Comparison of ENCODE assay signal across 11 cellular contexts in genomic region chr12:97306121-97306520, GRCh38.
A peak's percentile ranks its signal among the peaks of the same experiment; 100 is the strongest.
DNase-seq lines count a peak whose midpoint lies in the region; ATAC-seq and TF ChIP-seq lines count a peak whose summit lies in the region.
"Had no signal": no experiment of that assay in that cellular context is flagged by ENCODE, and none has a peak within 500 bp of the region (broad histone marks: within the 10 kb centered on the region; RNA-seq: fewer than 3 reads in every experiment).

No MANE protein-coding gene starts in this region.

- POLR2A ChIA-PET in PC-9 (lab: Charles Lee; ENCODE audit: unreplicated experiment) = no interaction called here

- peak overlapping the region; percentile 38; the same call in 1 of the 2 replicates for H2AFZ ChIP-seq in DND-41 (ENCODE audit: low read depth, low read length)
- no peak overlapping the region for H2AFZ ChIP-seq in PC-9

- CTCF ChIA-PET in PC-9 (lab: Charles Lee) = interaction anchor here (0.6 kb wide), 1 partner anchor 22 kb away, joined by 3 read pairs; no protein-coding TSS in a partner anchor

- no peaks in the 10 kb centered on the region for H4K20me1 ChIP-seq in DND-41 (ENCODE audit: insufficient read depth, low read length)
- no peaks in the 10 kb centered on the region for H4K20me1 ChIP-seq in PC-9 (ENCODE audit: insufficient read depth)

- H3K79me2 ChIP-seq in DND-41 (ENCODE audit: insufficient read depth, low read length) (no peaks in the 10 kb centered on the region), PC-9 (ENCODE audit: low read depth) (no peaks in the 10 kb centered on the region)

- no peaks in the 10 kb centered on the region for H3F3A ChIP-seq in PC-9 (ENCODE audit: insufficient read depth, low read depth)

- no peak overlapping the region for H3K4me3 ChIP-seq in DND-41 (ENCODE audit: low read depth in 1 of 2, low read length in 2 of 2)
- H3K4me3 ChIP-seq in aorta (ENCODE audit: low read length in 2 of 2) = no peak overlapping the region
- H3K4me3 ChIP-seq in PC-9 = no peak overlapping the region
- H3K4me3 ChIP-seq in thyroid gland (replicated peaks in 1 of 3) = no peak overlapping the region

- no peak overlapping the region for H3K9ac ChIP-seq in DND-41 (ENCODE audit: low read depth, low read length)

- 71 to 77% methylated on average over 3 of the region's 3 CpGs for WGBS in aorta, 2 donors
- WGBS in thyroid gland, 2 donors = 74 to 81% methylated on average over 3 of the region's 3 CpGs

- ATAC-seq in DND-41 (ENCODE audit: insufficient read depth, low read depth) (no peak), GM19351 (IDR thresholded peaks at IDR 0.05; ENCODE audit: unreplicated experiment) (peak; percentile 99), HG03025 (IDR thresholded peaks at IDR 0.05; ENCODE audit: low FRiP score, unreplicated experiment) (peak; percentile 99), aorta (ENCODE audit: low FRiP score) (no peak)
- ATAC-seq: activated T-cell treated with anti-CD3 and anti-CD28 coated beads, Interleukin-2, amount 50 U/mL, for 72 hours; Right ventricle myocardium inferior had no signal

- H3K4me1 ChIP-seq in DND-41 (ENCODE audit: insufficient read depth, low read length) (no peaks in the 10 kb centered on the region), aorta (ENCODE audit: control insufficient read depth in 1 of 2, insufficient read depth in 2 of 2, low read length in 2 of 2) (no peaks in the 10 kb centered on the region), PC-9 (replicated peaks; ENCODE audit: insufficient read depth) (no peaks in the 10 kb centered on the region), thyroid gland (no peaks in the 10 kb centered on the region)

- TF ChIP-seq CTCF in DND-41 (IDR thresholded peaks at IDR 0.05; ENCODE audit: borderline replicate concordance, extremely low read depth, low read length, poor library complexity, severe bottlenecking) (no peak), PC-9 (conservative IDR thresholded peaks at IDR 0.05) (no peak), thyroid gland (IDR thresholded peaks at IDR 0.05) (no peak)

- H3K9me3 ChIP-seq in DND-41 (ENCODE audit: insufficient read depth, low read length, severe bottlenecking) (no peaks in the 10 kb centered on the region), aorta (ENCODE audit: control insufficient read depth, low read length) (peaks cover 2% of the 10 kb centered on the region), PC-9 (ENCODE audit: insufficient read depth, low read depth) (no peaks in the 10 kb centered on the region), thyroid gland (no peaks in the 10 kb centered on the region)

- peaks cover 3% of the 10 kb centered on the region for H3K27me3 ChIP-seq in DND-41 (ENCODE audit: insufficient read depth, low read length, poor library complexity)
- peaks cover 0 to 2% of the 10 kb centered on the region in 2 donors for H3K27me3 ChIP-seq in aorta (ENCODE audit: control insufficient read depth in 1 of 2, insufficient read depth in 2 of 2, low read length in 1 of 2)
- H3K27me3 ChIP-seq in PC-9 (ENCODE audit: insufficient read depth, low read depth) = no peaks in the 10 kb centered on the region
- H3K27me3 ChIP-seq in thyroid gland = no peaks in the 10 kb centered on the region

- no peaks in the 10 kb centered on the region for H3K9me2 ChIP-seq in PC-9 (ENCODE audit: insufficient read depth)

- intact Hi-C loops in aorta (cut with DNase I) (loop anchor here (5.0 kb wide), 2 partner anchors 319 to 729 kb away; no protein-coding TSS in a partner anchor), PC-9 (cut with micrococcal nuclease; ENCODE audit: unreplicated experiment) (loop anchor here (5.0 kb wide), 1 partner anchor 729 kb away; no protein-coding TSS in a partner anchor), thyroid gland (cut with DNase I) (no loop called here)

- H3K4me2 ChIP-seq in DND-41 (ENCODE audit: insufficient read depth, low read length) = no peak overlapping the region
- H3K4me2 ChIP-seq in PC-9 = no peak overlapping the region

- no peak for TF ChIP-seq POLR2A in thyroid gland (IDR thresholded peaks at IDR 0.05)

- H3K27ac ChIP-seq in DND-41 (ENCODE audit: low read length) (no peak overlapping the region), aorta (ENCODE audit: low read depth in 1 of 2, low read length in 2 of 2) (no peak overlapping the region), PC-9 (no peak overlapping the region), thyroid gland (no peak overlapping the region)

- H3K36me3 ChIP-seq in DND-41 (ENCODE audit: insufficient read depth, low read length) = no peaks in the 10 kb centered on the region
- H3K36me3 ChIP-seq in aorta (ENCODE audit: control insufficient read depth in 1 of 2, insufficient read depth in 2 of 2, low read length in 1 of 2) = no peaks in the 10 kb centered on the region
- H3K36me3 ChIP-seq in PC-9 (ENCODE audit: low read depth) = no peaks in the 10 kb centered on the region
- no peaks in the 10 kb centered on the region for H3K36me3 ChIP-seq in thyroid gland

- BruUV-seq in PC-9 (replicated peaks; lab: Mats Ljungman, UMichigan) = no TSS peak

- DNase-seq in DND-41 (no peak), NCI-H69 (lab: John Stamatoyannopoulos, UW) (peak; percentile 93), aorta (no peak), PC-9 (no peak), thyroid gland (no peak)
- no peak for DNase-seq in activated CD4-positive, alpha-beta T cell treated with anti-CD3 and anti-CD28 coated beads for 48 hours
- DNase-seq: activated T-cell treated with anti-CD3 and anti-CD28 coated beads, Interleukin-2, amount 50 U/mL, for 72 hours; C1 segment of cervical spinal cord had no signal

Comparison
In these comparisons a context has a peak if more than half of its experiments do, and no peak if none do; other contexts are left out.
1. ATAC-seq: peak in GM19351 (single experiment) and HG03025 (single experiment); none in DND-41 (single experiment) and aorta (single experiment).